In genomic region chr10:71767420-71768035, GRCh38 we compare ENCODE assay signal across 9 cellular contexts. TPM values are rescaled to one million over a fixed set of nuclear protein-coding genes. Genes with fewer than 3 reads are reported as not detected.
DNase-seq lines count a peak whose midpoint lies in the region; ATAC-seq, FAIRE-seq and TF ChIP-seq lines count a peak whose summit lies in the region.
"Had no signal": no experiment of that assay in that cellular context is flagged by ENCODE, and none has a peak within 500 bp of the region (broad histone marks: within the 10 kb centered on the region; RNA-seq: fewer than 3 reads in every experiment).

No MANE protein-coding gene starts in this region.

- H3K27me3 Mint-ChIP-seq in activated T-helper 2 cell treated with anti-CD3 and anti-CD28 coated beads, Interferon-gamma antibody, Interleukin-2, Interleukin-4, amounts not matched to agents 10 μg/mL and 5 μg/mL and 100 μg/mL, durations not matched to agents 14 hours and 24 hours and 36 hours (ENCODE audit: low read depth): no peaks in the 10 kb centered on the region

- no peak for FAIRE-seq in H54 (lab: Jason Lieb, UNC)
- FAIRE-seq: bronchial epithelial cell had no signal

- H3K4me1 Mint-ChIP-seq in activated T-helper 2 cell treated with anti-CD3 and anti-CD28 coated beads, Interferon-gamma antibody, Interleukin-2, Interleukin-4, amounts not matched to agents 10 μg/mL and 5 μg/mL and 100 μg/mL, durations not matched to agents 14 hours and 24 hours and 36 hours (ENCODE audit: low read depth): peaks cover 60% of the 10 kb centered on the region

- TF ChIP-seq CTCF in left ventricle myocardium inferior (IDR thresholded peaks at IDR 0.05; ENCODE audit: borderline replicate concordance): no peak
- no peak for TF ChIP-seq CTCF in gastrocnemius medialis (IDR thresholded peaks at IDR 0.05 in 4 of 5, conservative IDR thresholded peaks at IDR 0.05 in 1 of 5)

- TF ChIP-seq POLR2A in H54 (IDR thresholded peaks at IDR 0.05; ENCODE audit: low read depth, low read length) (no peak), gastrocnemius medialis (IDR thresholded peaks at IDR 0.05) (no peak)

- no peak for ATAC-seq in gastrocnemius medialis
- ATAC-seq in GM21360 (IDR thresholded peaks at IDR 0.05; ENCODE audit: unreplicated experiment): no peak

- DNase-seq in H54 (ENCODE audit: insufficient read length, low spot score) (peak; percentile 48), left ventricle myocardium inferior (peak; percentile 88), gastrocnemius medialis (no peak), ACHN (no peak), NCI-H82 treated with DMSO at 0.1 percent for 48 hours (lab: John Stamatoyannopoulos, UW; ENCODE audit: unreplicated experiment) (no peak), activated gamma-delta T cell (lab: John Stamatoyannopoulos, UW) (no peak)
- DNase-seq in activated T-helper 2 cell treated with anti-CD3 and anti-CD28 coated beads, Interferon-gamma antibody, Interleukin-2, Interleukin-4, amounts not matched to agents 10 μg/mL and 5 μg/mL and 100 μg/mL, durations not matched to agents 14 hours and 24 hours and 36 hours (ENCODE audit: low spot score): no peak

- peaks cover 75% of the 10 kb centered on the region for H3K36me3 Mint-ChIP-seq in activated T-helper 2 cell treated with anti-CD3 and anti-CD28 coated beads, Interferon-gamma antibody, Interleukin-2, Interleukin-4, amounts not matched to agents 10 μg/mL and 5 μg/mL and 100 μg/mL, durations not matched to agents 14 hours and 24 hours and 36 hours (ENCODE audit: low read depth)

- H3K9me3 Mint-ChIP-seq in activated T-helper 2 cell treated with anti-CD3 and anti-CD28 coated beads, Interferon-gamma antibody, Interleukin-2, Interleukin-4, amounts not matched to agents 10 μg/mL and 5 μg/mL and 100 μg/mL, durations not matched to agents 14 hours and 24 hours and 36 hours: no peaks in the 10 kb centered on the region

- intact Hi-C loops in activated T-helper 2 cell treated with anti-CD3 and anti-CD28 coated beads, Interferon-gamma antibody, Interleukin-2, Interleukin-4, amounts not matched to agents 10 μg/mL and 5 μg/mL and 100 μg/mL, durations not matched to agents 14 hours and 24 hours and 36 hours (cut with micrococcal nuclease): loop anchor here (2.0 kb wide), 1 partner anchor 83 kb away; the partner anchor contains the start of gene PSAP
- intact Hi-C loops in left ventricle myocardium inferior (cut with micrococcal nuclease): no loop called here
- intact Hi-C loops in gastrocnemius medialis (cut with DNase I; ENCODE audit: low total_unique reads): no loop called here

- H3K27me3 ChIP-seq in left ventricle myocardium inferior (ENCODE audit: low read depth) (no peaks in the 10 kb centered on the region), gastrocnemius medialis (no peaks in the 10 kb centered on the region)

- peaks cover 100% of the 10 kb centered on the region for H3K4me1 ChIP-seq in left ventricle myocardium inferior
- peaks cover 69 to 96% of the 10 kb centered on the region in 2 donors for H3K4me1 ChIP-seq in gastrocnemius medialis

- H3K36me3 ChIP-seq in left ventricle myocardium inferior: peaks cover 16% of the 10 kb centered on the region
- H3K36me3 ChIP-seq in gastrocnemius medialis: no peaks in the 10 kb centered on the region

- no peaks in the 10 kb centered on the region for H3K9me3 ChIP-seq in left ventricle myocardium inferior (replicated peaks)
- H3K9me3 ChIP-seq in gastrocnemius medialis: no peaks in the 10 kb centered on the region

- peak overlapping the region; percentile 97 for H3K27ac Mint-ChIP-seq in activated T-helper 2 cell treated with anti-CD3 and anti-CD28 coated beads, Interferon-gamma antibody, Interleukin-2, Interleukin-4, amounts not matched to agents 10 μg/mL and 5 μg/mL and 100 μg/mL, durations not matched to agents 14 hours and 24 hours and 36 hours

- H3K4me3 Mint-ChIP-seq in activated T-helper 2 cell treated with anti-CD3 and anti-CD28 coated beads, Interferon-gamma antibody, Interleukin-2, Interleukin-4, amounts not matched to agents 10 μg/mL and 5 μg/mL and 100 μg/mL, durations not matched to agents 14 hours and 24 hours and 36 hours (ENCODE audit: low read depth): peak overlapping the region; percentile 42

- peak overlapping the region; percentile 96 for H3K4me3 ChIP-seq in left ventricle myocardium inferior
- peak overlapping the region in 1 of 4 donors; percentile 8 for H3K4me3 ChIP-seq in gastrocnemius medialis

- peak overlapping the region; percentile 99 for H3K27ac ChIP-seq in left ventricle myocardium inferior (replicated peaks)
- peak overlapping the region; percentile 77 to 91 (median 86) for H3K27ac ChIP-seq in gastrocnemius medialis

- in situ Hi-C loops in gastrocnemius medialis (cut with MboI; ENCODE audit: low sequenced_read_pairs in 4 of 4) (no loop called here), ACHN (cut with HindIII; ENCODE audit: low pct_ligation_motif_present, low pct_unique_long_range_greater_than_20kb, low sequenced_read_pairs) (no loop called here)

RNA-seq across cellular contexts. Expression of gene VSIR, which starts 5.8 kb away (rescaled TPM):
- total RNA-seq in activated T-helper 2 cell treated with anti-CD3 and anti-CD28 coated beads, Interferon-gamma antibody, Interleukin-2, Interleukin-4, amounts not matched to agents 10 μg/mL and 5 μg/mL and 100 μg/mL, durations not matched to agents 14 hours and 24 hours and 36 hours: 56.5 and 61.9 TPM in 2 replicates
- total RNA-seq in left ventricle myocardium inferior (104 TPM), gastrocnemius medialis (10 to 100 TPM in 3 of 4 donors, 1 to 10 TPM in 1; 7.9 to 20.7 (median 16.9) TPM)

RNA-seq across cellular contexts. Expression of gene C10orf105, which starts 48.0 kb away (rescaled TPM):
- 0.11 and 0.18 TPM in 2 replicates for total RNA-seq in activated T-helper 2 cell treated with anti-CD3 and anti-CD28 coated beads, Interferon-gamma antibody, Interleukin-2, Interleukin-4, amounts not matched to agents 10 μg/mL and 5 μg/mL and 100 μg/mL, durations not matched to agents 14 hours and 24 hours and 36 hours
- total RNA-seq in left ventricle myocardium inferior: 0.05 TPM
- not detected for total RNA-seq in gastrocnemius medialis
- total RNA-seq: bronchial epithelial cell had no signal

Comparison
In these comparisons a context has a peak if more than half of its experiments do, and no peak if none do; other contexts are left out.
1. DNase-seq: peak in H54 (single experiment) and left ventricle myocardium inferior (single experiment); none in activated T-helper 2 cell treated with anti-CD3 and anti-CD28 coated beads, Interferon-gamma antibody, Interleukin-2, Interleukin-4, amounts not matched to agents 10 μg/mL and 5 μg/mL and 100 μg/mL, durations not matched to agents 14 hours and 24 hours and 36 hours (single experiment), gastrocnemius medialis (0 of 2), ACHN (single experiment), NCI-H82 treated with DMSO at 0.1 percent for 48 hours (single experiment) and activated gamma-delta T cell (single experiment).